8 cellular contexts compared by ENCODE assay signal in genomic region chr12:119666900-119667576, GRCh38. TPM values are rescaled to one million over a fixed set of nuclear protein-coding genes. Genes with fewer than 3 reads are reported as not detected.
DNase-seq lines count a peak whose midpoint lies in the region; ATAC-seq and TF ChIP-seq lines count a peak whose summit lies in the region.

No MANE protein-coding gene starts in this region.

- POLR2A ChIA-PET in A673 (lab: Charles Lee; ENCODE audit: low non-redundant PET) (interaction anchor here (0.6 kb wide), 1 partner anchor 12 kb away, joined by 3 read pairs; no protein-coding TSS in a partner anchor), SK-N-SH (lab: Yijun Ruan, JAX) (no interaction called here)

- H3K9me3 ChIP-seq in A673 (ENCODE audit: low read depth, low read length, poor library complexity, severe bottlenecking) (no peaks in the 10 kb centered on the region), SK-N-SH (no peaks in the 10 kb centered on the region), gastroesophageal sphincter (no peaks in the 10 kb centered on the region)

- ATAC-seq in GM21390 (IDR thresholded peaks at IDR 0.05; ENCODE audit: unreplicated experiment): peak; percentile 16
- ATAC-seq in gastroesophageal sphincter: no peak
- ATAC-seq in HG03439 (IDR thresholded peaks at IDR 0.05; ENCODE audit: unreplicated experiment): no peak

- H3K36me3 ChIP-seq in A673 (ENCODE audit: insufficient read depth, low read length, poor library complexity, severe bottlenecking) (peaks cover 14% of the 10 kb centered on the region), SK-N-SH (replicated peaks in 1 of 2; ENCODE audit: control insufficient read depth in 1 of 2, insufficient read depth in 2 of 2, low read length in 1 of 2) (peaks cover 18 to 19% of the 10 kb centered on the region in 2 experiments), gastroesophageal sphincter (peaks cover 0 to 25% of the 10 kb centered on the region in 2 donors)

- CTCF ChIA-PET in A673 (lab: Charles Lee) (interaction anchor here (0.7 to 1.4 kb wide), 4 partner anchors 9 to 1240 kb away, joined by 3 to 9 read pairs (median 6); no protein-coding TSS in a partner anchor), SK-N-SH (lab: Yijun Ruan, JAX) (interaction anchor here (1.0 to 2.1 kb wide), 12 partner anchors 8 to 235 kb away, joined by 3 to 16 read pairs (median 6); no protein-coding TSS in a partner anchor)

- H3K27me3 ChIP-seq in A673 (replicated peaks; ENCODE audit: insufficient read depth, low read depth, low read length, poor library complexity): no peaks in the 10 kb centered on the region
- no peaks in the 10 kb centered on the region for H3K27me3 ChIP-seq in SK-N-SH (ENCODE audit: insufficient read depth)
- no peaks in the 10 kb centered on the region for H3K27me3 ChIP-seq in gastroesophageal sphincter

- peaks cover 9% of the 10 kb centered on the region for H3K4me1 ChIP-seq in A673 (ENCODE audit: insufficient read depth, low read length, poor library complexity, severe bottlenecking)
- H3K4me1 ChIP-seq in SK-N-SH (ENCODE audit: control insufficient read depth in 1 of 2, insufficient read depth in 2 of 2, low read depth in 1 of 2, low read length in 1 of 2): peaks cover 6 to 7% of the 10 kb centered on the region in 2 experiments; a peak in 3 of 4 replicates
- H3K4me1 ChIP-seq in gastroesophageal sphincter: peaks cover 3 to 51% (median 10%) of the 10 kb centered on the region in 3 donors

- peak overlapping the region; percentile 20; the same call in 1 of the 2 replicates for H3K9ac ChIP-seq in SK-N-SH

- no peak for DNase-seq in A673 (ENCODE audit: low spot score)
- DNase-seq in SK-N-SH: no peak
- DNase-seq in HPDE6-E6E7 (ENCODE audit: extremely low spot score): no peak
- DNase-seq in NCI-H345 (lab: John Stamatoyannopoulos, UW): no peak

- no peak for TF ChIP-seq POLR2A in gastroesophageal sphincter (IDR thresholded peaks at IDR 0.05)

- TF ChIP-seq CTCF in A673 (conservative IDR thresholded peaks at IDR 0.05; ENCODE audit: low read depth, low read length) (no peak), SK-N-SH (IDR thresholded peaks at IDR 0.05) (no peak), gastroesophageal sphincter (IDR thresholded peaks at IDR 0.05) (no peak)

- no peaks in the 10 kb centered on the region for H4K20me1 ChIP-seq in SK-N-SH (ENCODE audit: insufficient read depth)

- BruUV-seq in A673 (replicated peaks; lab: Mats Ljungman, UMichigan): no TSS peak

- H3K27ac ChIP-seq in A673 (ENCODE audit: low read depth, low read length, poor library complexity, severe bottlenecking) (no peak overlapping the region), SK-N-SH (ENCODE audit: low read depth in 2 of 2, low read length in 1 of 2) (peak overlapping the region in 1 of 2 experiments; percentile 86; a peak in 3 of 4 replicates), gastroesophageal sphincter (peak overlapping the region in 3 of 4 donors; percentile 93 to 96 (median 95)), skin epidermis (peak overlapping the region in 16 of 21 experiments; percentile 52 to 99 (median 94))

- H3K9me2 ChIP-seq in SK-N-SH: no peaks in the 10 kb centered on the region

- peaks cover 4% of the 10 kb centered on the region for H3F3A ChIP-seq in SK-N-SH (replicated peaks; ENCODE audit: insufficient read depth)

- H3K4me3 ChIP-seq in A673 (ENCODE audit: low read depth, low read length, poor library complexity, severe bottlenecking) (peak overlapping the region; percentile 88), SK-N-SH (ENCODE audit: low read depth in 2 of 2, low read length in 1 of 2) (peak overlapping the region; percentile 84 to 99), gastroesophageal sphincter (peak overlapping the region; percentile 92 to 96), skin epidermis (peak overlapping the region; percentile 67 to 98 (median 89))

- H3K79me2 ChIP-seq in SK-N-SH (ENCODE audit: insufficient read depth): peaks cover 42% of the 10 kb centered on the region

- intact Hi-C loops in A673 (cut with micrococcal nuclease; ENCODE audit: unreplicated experiment): loop anchor here (5.0 kb wide), 1 partner anchor 945 kb away; no protein-coding TSS in a partner anchor

- peak overlapping the region; percentile 98 for H2AFZ ChIP-seq in SK-N-SH (ENCODE audit: low read depth)

- TF ChIP-seq EP300 in SK-N-SH (IDR thresholded peaks at IDR 0.05; ENCODE audit: borderline replicate concordance in 1 of 2, low read depth in 1 of 2, low read length in 1 of 2) (no peak), gastroesophageal sphincter (IDR thresholded peaks at IDR 0.05) (no peak)

- H3K4me2 ChIP-seq in SK-N-SH: peak overlapping the region; percentile 81

- no peak for TF ChIP-seq RAD21 in SK-N-SH (IDR thresholded peaks at IDR 0.05; ENCODE audit: low read length)

- 18% methylated on average over 9 of the region's 9 CpGs for WGBS in SK-N-SH (ENCODE audit: low lambda C conversion rate)
- 7 to 19% methylated on average over 7 to 9 of the region's 9 CpGs for WGBS in gastroesophageal sphincter (ENCODE audit: low coverage in 1 of 2), 2 donors

TF ChIP-seq in SK-N-SH, 30 proteins besides CTCF, POLR2A, EP300 and RAD21:
- no peak for TF ChIP-seq YY1 (IDR thresholded peaks at IDR 0.05; ENCODE audit: low read depth)
- TF ChIP-seq TAF1 (IDR thresholded peaks at IDR 0.05; ENCODE audit: borderline replicate concordance, low read depth, low read length): no peak
- TF ChIP-seq GATA2 (CRISPR knock-in tag; IDR thresholded peaks at IDR 0.05): no peak
- no peak for TF ChIP-seq POLR2AphosphoS5 (IDR thresholded peaks at IDR 0.05; ENCODE audit: low read depth, low read length)
- TF ChIP-seq RXRA (IDR thresholded peaks at IDR 0.05; ENCODE audit: borderline replicate concordance, low read depth): no peak
- TF ChIP-seq MAX (IDR thresholded peaks at IDR 0.05; ENCODE audit: low read depth): no peak
- no peak for TF ChIP-seq FOSL2 (IDR thresholded peaks at IDR 0.05; ENCODE audit: borderline replicate concordance, low read depth)
- no peak for TF ChIP-seq RFX5 (IDR thresholded peaks at IDR 0.05; ENCODE audit: low read length)
- no peak for TF ChIP-seq TCF12 (IDR thresholded peaks at IDR 0.05)
- TF ChIP-seq FOXM1 (IDR thresholded peaks at IDR 0.05; ENCODE audit: low read depth): no peak
- TF ChIP-seq MEF2A (IDR thresholded peaks at IDR 0.05; ENCODE audit: borderline replicate concordance, low read depth): no peak
- TF ChIP-seq FOXJ3 (CRISPR knock-in tag; IDR thresholded peaks at IDR 0.05): no peak
- TF ChIP-seq SIN3A (IDR thresholded peaks at IDR 0.05; ENCODE audit: borderline replicate concordance, low read depth, low read length): no peak
- TF ChIP-seq PBX3 (IDR thresholded peaks at IDR 0.05): no peak
- TF ChIP-seq NRF1 (IDR thresholded peaks at IDR 0.05; ENCODE audit: low read depth, low read length): no peak
- TF ChIP-seq, protein P1, sequence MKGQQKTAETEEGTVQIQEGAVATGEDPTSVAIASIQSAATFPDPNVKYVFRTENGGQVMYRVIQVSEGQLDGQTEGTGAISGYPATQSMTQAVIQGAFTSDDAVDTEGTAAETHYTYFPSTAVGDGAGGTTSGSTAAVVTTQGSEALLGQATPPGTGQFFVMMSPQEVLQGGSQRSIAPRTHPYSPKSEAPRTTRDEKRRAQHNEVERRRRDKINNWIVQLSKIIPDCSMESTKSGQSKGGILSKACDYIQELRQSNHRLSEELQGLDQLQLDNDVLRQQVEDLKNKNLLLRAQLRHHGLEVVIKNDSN (IDR thresholded peaks at IDR 0.05; ENCODE audit: borderline replicate concordance, low read depth): no peak
- no peak for TF ChIP-seq CHD2 (IDR thresholded peaks at IDR 0.05; ENCODE audit: low read length, partially characterized antibody)
TF ChIP-seq in SK-N-SH: peak in this region for 0.

RNA-seq across cellular contexts. Expression of gene PRKAB1, which starts 0.9 kb away (rescaled TPM):
- total RNA-seq in A673 (2021) (33.7 and 34.1 TPM in 2 replicates), gastroesophageal sphincter (100 to 1,000 TPM in 1 of 4 donors, 10 to 100 TPM in 3; 23.3 to 137 (median 37.2) TPM)
- 28.9 and 41.8 TPM in 2 replicates for polyA plus RNA-seq in SK-N-SH (2012; rRNA removed)
- polyA plus RNA-seq in SK-N-SH (2012; cell fraction: cytosol; rRNA removed): 24.4 and 25.6 TPM in 2 replicates
- 44.0 and 60.3 TPM in 2 replicates for polyA plus RNA-seq in SK-N-SH (2012; cell fraction: nucleus; rRNA removed)
